In the genomic region with DNA sequence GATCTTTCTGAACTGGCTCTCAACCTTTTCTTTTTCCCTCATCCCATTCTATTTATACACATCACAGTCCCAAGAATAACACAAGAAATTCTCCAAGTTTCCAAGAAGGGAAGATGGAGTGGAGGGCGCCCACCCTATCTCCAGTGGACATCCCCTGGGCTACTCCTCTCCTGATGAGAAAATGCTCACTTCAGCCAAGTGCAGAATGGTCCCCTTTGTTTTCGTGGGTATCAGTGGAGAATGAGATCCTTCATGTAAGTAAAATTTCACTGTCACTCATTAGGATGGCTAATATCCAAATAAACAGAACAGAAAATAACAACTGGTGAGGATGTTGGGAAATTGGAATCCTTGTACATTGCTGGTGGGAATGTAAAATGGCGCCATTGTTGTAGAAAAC, we compare ENCODE assay signal across 11 cellular contexts.
"Had no signal": no experiment of that assay in that cellular context is flagged by ENCODE, and none has a peak within 500 bp of the region (broad histone marks: within the 10 kb centered on the region; RNA-seq: fewer than 3 reads in every experiment).

No MANE protein-coding gene starts in this region.

- H3K27me3 ChIP-seq: adrenal gland, body of pancreas, right lobe of liver had no signal

- DNase-seq: activated CD4-positive, alpha-beta T cell treated with anti-CD3 and anti-CD28 coated beads, Interleukin-2, amount 50 U/mL, for 1 hour; activated naive CD4-positive, alpha-beta T cell treated with anti-CD3 and anti-CD28 coated beads for 36 hours; activated T-cell treated with anti-CD3 and anti-CD28 coated beads for 4 hours; adrenal gland; body of pancreas; left ventricle myocardium superior; right lobe of liver; stimulated activated CD4-positive, alpha-beta T cell treated with anti-CD3 and anti-CD28 coated beads, Interleukin-12 subunit alpha, Interleukin-12 subunit beta, amount 100 ng/mL, for 4 hours; stimulated activated naive CD8-positive, alpha-beta T cell treated with anti-CD3 and anti-CD28 coated beads, Interleukin-15, Interleukin-2, amounts not matched to agents 100 U/mL and 50 U/mL, for 24 hours had no signal

- H3K9me3 Mint-ChIP-seq: activated T-helper 17 cell treated with anti-CD3 and anti-CD28 coated beads, Interleukin-2, amount 50 U/mL, for 72 hours had no signal

- H3K4me3 Mint-ChIP-seq: activated naive CD4-positive, alpha-beta T cell treated with anti-CD3 and anti-CD28 coated beads for 36 hours; activated T-helper 17 cell treated with anti-CD3 and anti-CD28 coated beads, Interleukin-2, amount 50 U/mL, for 72 hours had no signal

- H3K9me3 ChIP-seq: adrenal gland, body of pancreas, right lobe of liver had no signal

- ATAC-seq: activated T-helper 17 cell treated with anti-CD3 and anti-CD28 coated beads, Interleukin-2, amount 50 U/mL, for 72 hours; body of pancreas; esophagus mucosa; left ventricle myocardium superior; right lobe of liver; stimulated activated naive CD8-positive, alpha-beta T cell treated with anti-CD3 and anti-CD28 coated beads, Interleukin-15, Interleukin-2, amounts not matched to agents 100 U/mL and 50 U/mL, for 24 hours had no signal

- H3K27ac Mint-ChIP-seq: activated naive CD4-positive, alpha-beta T cell treated with anti-CD3 and anti-CD28 coated beads for 36 hours; activated T-helper 17 cell treated with anti-CD3 and anti-CD28 coated beads, Interleukin-2, amount 50 U/mL, for 72 hours had no signal

- H3K27ac ChIP-seq: adrenal gland, body of pancreas, right lobe of liver had no signal

- H3K4me3 ChIP-seq: adrenal gland, body of pancreas, right lobe of liver had no signal

- H3K4me1 ChIP-seq: adrenal gland, body of pancreas, right lobe of liver had no signal

- H3K36me3 ChIP-seq: adrenal gland, right lobe of liver had no signal
